In the genomic region with DNA sequence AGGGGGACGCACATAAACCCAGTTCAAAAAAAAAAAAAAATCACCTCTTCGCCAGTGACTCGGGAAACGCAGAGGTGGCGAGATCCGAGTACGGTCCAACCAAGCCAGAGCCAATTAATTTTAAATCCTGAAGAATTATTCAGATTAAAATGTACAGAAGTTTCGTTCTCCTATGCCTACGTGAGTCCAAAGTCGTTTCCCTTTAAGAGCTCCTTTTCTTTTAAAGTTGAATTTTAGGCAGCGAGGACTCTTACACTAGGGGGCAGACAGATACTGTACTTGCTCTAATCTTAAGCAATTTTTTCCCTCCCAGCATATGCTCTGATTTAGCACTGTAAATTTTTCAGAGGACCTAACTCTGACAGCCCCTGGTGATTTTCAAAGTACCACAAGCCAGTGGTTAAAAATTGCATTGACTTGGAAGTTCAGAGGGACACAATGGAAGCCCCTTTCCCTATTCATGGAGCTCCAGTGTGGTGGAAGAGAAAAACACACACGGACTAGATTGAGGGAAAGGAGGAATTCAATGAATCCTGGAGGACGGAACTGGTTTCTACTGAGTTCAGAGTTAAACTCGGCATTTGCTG, we compare ENCODE assay signal across 8 cellular contexts. TPM values are rescaled to one million over a fixed set of nuclear protein-coding genes. Genes with fewer than 3 reads are reported as not detected.
DNase-seq lines count a peak whose midpoint lies in the region; ATAC-seq and TF ChIP-seq lines count a peak whose summit lies in the region.

No MANE protein-coding gene starts in this region.

- TF ChIP-seq CTCF in WERI-Rb-1 (IDR thresholded peaks at IDR 0.05; ENCODE audit: low read depth, low read length) (peak; percentile 34; the same call in 1 of the 2 replicates), sigmoid colon (IDR thresholded peaks at IDR 0.05) (peak; percentile 38 to 76 (median 68))

- intact Hi-C loops in left cardiac atrium (cut with DNase I), result loop anchor here in 1 of 2 donors (10.0 kb wide), 1 partner anchor 1062 kb away; no protein-coding TSS in a partner anchor
- intact Hi-C loops in sigmoid colon (cut with DNase I), result loop anchor here (5.0 to 10.0 kb wide), 5 partner anchors 565 to 1688 kb away; no protein-coding TSS in a partner anchor

- H3K4me3 ChIP-seq in WERI-Rb-1 (ENCODE audit: low read depth, low read length) (peak overlapping the region; percentile 18), sigmoid colon (peak overlapping the region; percentile 52 to 89 (median 80))

- ATAC-seq in GM18868 (IDR thresholded peaks at IDR 0.05; ENCODE audit: unreplicated experiment) (peak; percentile 36), left cardiac atrium (peak; percentile 29 to 44), GM18867 (IDR thresholded peaks at IDR 0.05; ENCODE audit: unreplicated experiment) (no peak)

- no peaks in the 10 kb centered on the region for H3K36me3 ChIP-seq in WERI-Rb-1
- no peaks in the 10 kb centered on the region for H3K36me3 ChIP-seq in sigmoid colon

- TF ChIP-seq EP300 in sigmoid colon (IDR thresholded peaks at IDR 0.05), result no peak

- H3K9me3 ChIP-seq in WERI-Rb-1 (ENCODE audit: severe bottlenecking) (no peaks in the 10 kb centered on the region), sigmoid colon (no peaks in the 10 kb centered on the region)

- H3K27ac ChIP-seq in WERI-Rb-1, result no peak overlapping the region
- peak overlapping the region; percentile 91 to 97 (median 94) for H3K27ac ChIP-seq in sigmoid colon

- peaks cover 0 to 50% (median 37%) of the 10 kb centered on the region in 4 donors for H3K4me1 ChIP-seq in sigmoid colon

- H3K27me3 ChIP-seq in WERI-Rb-1 (ENCODE audit: insufficient read depth, low read depth, severe bottlenecking), result peaks cover 86% of the 10 kb centered on the region
- no peaks in the 10 kb centered on the region for H3K27me3 ChIP-seq in sigmoid colon

- TF ChIP-seq POLR2A in sigmoid colon (IDR thresholded peaks at IDR 0.05), result no peak

- WGBS in sigmoid colon, 2 donors, result 8 to 9% methylated on average over 14 of the region's 14 CpGs

- peak; percentile 75 for DNase-seq in AG08395 (ENCODE audit: low spot score)
- DNase-seq in NCI-H1436 treated with DMSO at 0.1 percent for 48 hours (lab: John Stamatoyannopoulos, UW), result peak; percentile 49
- DNase-seq in WERI-Rb-1, result no peak
- no peak for DNase-seq in left cardiac atrium
- DNase-seq in sigmoid colon, result no peak
- DNase-seq in activated T-cell treated with anti-CD3 and anti-CD28 coated beads, Interleukin-2, amount 50 U/mL, for 1 hour, result no peak

RNA-seq across cellular contexts. Expression of gene NR2F2, which starts 3.3 kb away (rescaled TPM):
- total RNA-seq in left cardiac atrium, result 10 to 100 TPM; 41.2 to 43.5 TPM
- 10 to 100 TPM; 24.0 to 47.9 (median 31.0) TPM for total RNA-seq in sigmoid colon
- polyA plus RNA-seq in sigmoid colon, result 10 to 100 TPM; 12.6 to 20.0 (median 12.9) TPM

Comparison
In these comparisons a context has a peak if more than half of its experiments do, and no peak if none do; other contexts are left out.
1. DNase-seq: peak in AG08395 (single experiment) and NCI-H1436 treated with DMSO at 0.1 percent for 48 hours (single experiment); none in WERI-Rb-1 (single experiment), left cardiac atrium (single experiment), sigmoid colon (single experiment) and activated T-cell treated with anti-CD3 and anti-CD28 coated beads, Interleukin-2, amount 50 U/mL, for 1 hour (single experiment).